ENCODE assay signal across 9 cellular contexts in the genomic region with DNA sequence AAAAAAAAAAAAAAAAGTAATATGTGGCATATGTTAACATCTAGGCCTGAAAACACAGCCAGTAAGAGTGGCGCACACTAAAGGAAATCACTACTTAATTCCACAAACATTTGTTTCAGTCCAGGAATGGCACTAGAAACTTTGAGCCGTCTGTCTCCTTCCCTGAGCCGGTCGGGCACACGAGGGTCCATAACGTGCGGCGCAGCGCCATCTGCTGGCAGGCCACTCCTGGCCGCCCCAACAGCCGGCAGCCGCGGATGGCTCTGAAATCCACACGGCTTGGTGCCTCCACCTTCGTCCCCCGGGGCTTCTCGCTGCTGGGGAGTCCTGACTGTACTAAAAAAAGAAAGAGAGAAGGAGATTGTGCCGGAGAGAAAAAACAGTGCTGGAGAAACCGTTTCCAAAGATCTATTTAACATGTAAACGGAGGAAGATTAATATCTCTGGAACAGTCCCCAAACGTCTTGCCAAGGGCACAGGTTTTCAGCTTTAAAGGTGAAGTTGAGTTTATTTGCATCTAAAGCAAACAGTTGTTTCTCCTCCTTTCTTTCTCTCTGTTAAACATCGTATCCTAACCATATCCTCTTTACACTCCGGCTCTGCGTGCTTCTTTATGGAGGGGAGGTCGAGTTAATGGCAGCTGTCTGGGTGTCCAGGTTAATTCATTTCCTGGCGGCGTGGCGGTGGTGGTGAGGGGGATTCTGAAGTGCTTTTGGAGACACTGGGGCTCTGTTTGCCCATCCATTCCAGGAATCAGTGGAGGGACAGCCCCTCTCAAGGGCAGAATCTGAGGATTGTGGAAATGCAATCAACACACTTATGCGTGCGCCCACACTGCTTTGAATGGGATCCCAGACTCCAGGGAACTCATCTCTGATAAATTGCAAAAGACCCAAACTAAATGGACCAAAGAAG.
DNase-seq lines count a peak whose midpoint lies in the region; ATAC-seq, FAIRE-seq and TF ChIP-seq lines count a peak whose summit lies in the region.
"Had no signal": no experiment of that assay in that cellular context is flagged by ENCODE, and none has a peak within 500 bp of the region (broad histone marks: within the 10 kb centered on the region; RNA-seq: fewer than 3 reads in every experiment).

No MANE protein-coding gene starts in this region.

- H3K27me3 ChIP-seq in H9 (ENCODE audit: insufficient read depth, low read length) (no peaks in the 10 kb centered on the region), K562 (ENCODE audit: control insufficient read depth in 2 of 2, insufficient read depth in 2 of 2, low read length in 2 of 2) (no peaks in the 10 kb centered on the region), iPS-20b (ENCODE audit: insufficient read depth, low read length) (peaks cover 6% of the 10 kb centered on the region; the same call in 1 of the 2 replicates)

- no peak overlapping the region for H2BK12ac ChIP-seq in H9 (ENCODE audit: insufficient read length, low read depth, low read length)

- no peak overlapping the region for H4K5ac ChIP-seq in H9 (ENCODE audit: insufficient read length, low read depth, low read length)

- H3K4me3 Mint-ChIP-seq in H9 = peak overlapping the region; percentile 34 to 56; a peak in 4 of 5 replicates
- H3K4me3 Mint-ChIP-seq: memory B cell had no signal

- peak; percentile 82 for FAIRE-seq in K562 (lab: Jason Lieb, UNC)

- H3K9ac ChIP-seq in H9 (ENCODE audit: extremely low read depth, insufficient read length, low read length) (no peak overlapping the region), K562 (ENCODE audit: insufficient read depth in 1 of 2, low read depth in 2 of 2, low read length in 2 of 2) (no peak overlapping the region), iPS-20b (ENCODE audit: low read depth, low read length) (no peak overlapping the region)

- peaks cover 31% of the 10 kb centered on the region for H3K27me3 Mint-ChIP-seq in H9 (ENCODE audit: low read depth)

- in situ Hi-C loops in K562 (cut with MboI) = no loop called here

- CTCF ChIA-PET in K562 (lab: Yijun Ruan, JAX; ENCODE audit: low intra/inter-chr PET ratio) = interaction anchor here (0.6 kb wide), 1 partner anchor 463 kb away, joined by 3 read pairs; no protein-coding TSS in a partner anchor

- no peak overlapping the region for H2BK5ac ChIP-seq in H9 (ENCODE audit: insufficient read length, low read length)

- H3K56ac ChIP-seq in H9 (ENCODE audit: insufficient read length, low read depth, low read length) = no peak overlapping the region

- H3K4me2 ChIP-seq in H9 (ENCODE audit: insufficient read depth, insufficient read length, low read length) (peak overlapping the region; percentile 26), K562 (ENCODE audit: insufficient read depth, low read length) (no peak overlapping the region)

- no peaks in the 10 kb centered on the region; the same call in 1 of the 2 replicates for H3K4me1 ChIP-seq in H9 (ENCODE audit: insufficient read depth, low read length)
- no peaks in the 10 kb centered on the region for H3K4me1 ChIP-seq in K562 (replicated peaks in 1 of 2; ENCODE audit: control insufficient read depth in 2 of 2, insufficient read depth in 2 of 2, low read length in 2 of 2)
- peaks cover 19% of the 10 kb centered on the region; the same call in 1 of the 2 replicates for H3K4me1 ChIP-seq in iPS-20b (ENCODE audit: insufficient read depth, low read length)

- no peak overlapping the region for H2BK20ac ChIP-seq in H9 (ENCODE audit: low read depth, low read length, poor library complexity, severe bottlenecking)

- no peak for TF ChIP-seq POLR2A in K562 (conservative IDR thresholded peaks at IDR 0.05)

- no peak overlapping the region for H3K14ac ChIP-seq in H9 (ENCODE audit: insufficient read depth, low read length)

- H3K36me3 Mint-ChIP-seq in H9 (ENCODE audit: insufficient read depth in 1 of 3, low read depth in 3 of 3) = no peaks in the 10 kb centered on the region
- H3K36me3 Mint-ChIP-seq: memory B cell had no signal

- H3K36me3 ChIP-seq in K562 (ENCODE audit: control insufficient read depth, insufficient read depth, low read length) (no peaks in the 10 kb centered on the region), iPS-20b (ENCODE audit: insufficient read depth, low read depth, low read length) (no peaks in the 10 kb centered on the region)

- no peak overlapping the region for H4K91ac ChIP-seq in H9 (ENCODE audit: insufficient read length, low read depth, low read length)

- H3T11ph ChIP-seq in H9 (ENCODE audit: low read length) = no peak overlapping the region

- peak; percentile 97 for TF ChIP-seq CTCF in H9 (conservative IDR thresholded peaks at IDR 0.05)
- peak; percentile 93 for TF ChIP-seq CTCF in LNCaP clone FGC (IDR thresholded peaks at IDR 0.05; ENCODE audit: control insufficient read depth, extremely low read depth, insufficient read depth)
- peak; percentile 72 to 81 (median 73) for TF ChIP-seq CTCF in K562 (IDR thresholded peaks at IDR 0.05 in 2 of 3, conservative IDR thresholded peaks at IDR 0.05 in 1 of 3; ENCODE audit: insufficient read depth in 2 of 3, low read depth in 1 of 3, low read length in 3 of 3)

- no peak overlapping the region for H3K4ac ChIP-seq in H9 (ENCODE audit: low read depth, low read length)

- peak; percentile 63 for DNase-seq in NCI-H1436 (lab: John Stamatoyannopoulos, UW)
- DNase-seq in NCI-H1436 treated with DMSO at 0.1 percent for 48 hours (lab: John Stamatoyannopoulos, UW) = no peak
- peak; percentile 78 for DNase-seq in H9
- DNase-seq in LNCaP clone FGC (ENCODE audit: low read depth) = peak; percentile 36
- DNase-seq in SHP77 (lab: John Stamatoyannopoulos, UW) = peak; percentile 56 to 70
- DNase-seq in K562 (ENCODE audit: extremely low read depth in 1 of 4, low spot score in 3 of 4) = peak; percentile 65 to 73 (median 66)
- peak; percentile 71 for DNase-seq in stimulated activated CD4-positive, alpha-beta T cell treated with anti-CD3 and anti-CD28 coated beads, Interleukin-15, amount 100 ng/mL, for 24 hours

- H3K9me3 ChIP-seq in H9 (ENCODE audit: control insufficient read depth, low read depth, low read length) (no peaks in the 10 kb centered on the region), K562 (replicated peaks; ENCODE audit: control insufficient read depth, insufficient read depth, low read depth, low read length) (no peaks in the 10 kb centered on the region), iPS-20b (ENCODE audit: insufficient read depth, low read depth, low read length) (no peaks in the 10 kb centered on the region)

- H2BK15ac ChIP-seq in H9 (ENCODE audit: low read depth, low read length) = no peak overlapping the region

- no peaks in the 10 kb centered on the region for H3K79me1 ChIP-seq in H9 (ENCODE audit: insufficient read depth, low read depth, low read length, poor library complexity, severe bottlenecking)

- H2AK5ac ChIP-seq in H9 (ENCODE audit: insufficient read length, low read length) = no peak overlapping the region

- no peaks in the 10 kb centered on the region for H3K9me1 ChIP-seq in K562 (ENCODE audit: control insufficient read depth, insufficient read depth, low read length)

- TF ChIP-seq RAD21 in K562 (CRISPR knock-in tag; conservative IDR thresholded peaks at IDR 0.05 in 1 of 2, IDR thresholded peaks at IDR 0.05 in 1 of 2) = peak; percentile 53 to 74

- H3K18ac ChIP-seq in H9 (ENCODE audit: insufficient read length, low read depth, low read length) = no peak overlapping the region

- no peak overlapping the region for H3K23ac ChIP-seq in H9 (ENCODE audit: insufficient read length, low read depth, low read length)

- no peak for TF ChIP-seq EP300 in K562 (IDR thresholded peaks at IDR 0.05; ENCODE audit: low read length)

- H4K20me1 ChIP-seq in H9 (ENCODE audit: control insufficient read depth, insufficient read depth, insufficient read length) (no peaks in the 10 kb centered on the region), K562 (replicated peaks; ENCODE audit: control insufficient read depth, insufficient read depth, low read length) (no peaks in the 10 kb centered on the region)

- H3K27ac Mint-ChIP-seq in H9 = peak overlapping the region in 1 of 3 experiments; percentile 28; a peak in 2 of 7 replicates
- H3K27ac Mint-ChIP-seq: memory B cell had no signal

- POLR2A ChIA-PET in K562 (lab: Yijun Ruan, JAX) = no interaction called here

- no peaks in the 10 kb centered on the region; a peak in 1 of 5 replicates for H3K9me3 Mint-ChIP-seq in H9

- no peaks in the 10 kb centered on the region for H3K79me2 ChIP-seq in H9 (ENCODE audit: insufficient read depth, low read length)
- H3K79me2 ChIP-seq in K562 (ENCODE audit: control insufficient read depth, insufficient read depth, low read length) = no peaks in the 10 kb centered on the region

- BruUV-seq in K562 (replicated peaks; lab: Mats Ljungman, UMichigan) = no TSS peak

- no peak overlapping the region for H2AFZ ChIP-seq in H9 (ENCODE audit: low read length)
- no peak overlapping the region for H2AFZ ChIP-seq in K562 (ENCODE audit: low read depth, low read length)

- WGBS in H9 (ENCODE audit: extremely low coverage, insufficient read length, low lambda C conversion rate) = no CpG with 5 or more reads among the region's 30 CpGs
- under 1% methylated on average over 20 of the region's 30 CpGs for WGBS in K562 (ENCODE audit: insufficient coverage, low coverage, missing lambda C conversion rate)

- intact Hi-C loops in K562 (cut with micrococcal nuclease) = loop anchor here (10.0 kb wide), 1 partner anchor 1262 kb away; no protein-coding TSS in a partner anchor

- H3K23me2 ChIP-seq in H9 (ENCODE audit: insufficient read length, low read depth, low read length, poor library complexity, severe bottlenecking) = peaks cover 3% of the 10 kb centered on the region

- H3K4me3 ChIP-seq in LNCaP clone FGC (ENCODE audit: low read depth, low read length) (peak overlapping the region; percentile 26; the same call in 1 of the 2 replicates), K562 (no peak overlapping the region), iPS-20b (ENCODE audit: low read length) (peak overlapping the region; percentile 37; the same call in 1 of the 2 replicates)

- H2BK120ac ChIP-seq in H9 (ENCODE audit: low read depth, low read length, poor library complexity, severe bottlenecking) = no peak overlapping the region

- H3K27ac ChIP-seq in H9 (ENCODE audit: insufficient read length, low read depth, low read length) (no peak overlapping the region), K562 (ENCODE audit: extremely low read depth, low read depth, low read length) (no peak overlapping the region), iPS-20b (ENCODE audit: low read length) (no peak overlapping the region)

- H4K8ac ChIP-seq in H9 (replicated peaks; ENCODE audit: insufficient read length, low read depth, low read length) = no peak overlapping the region

- ATAC-seq in K562 = peak; percentile 99

- peaks cover 48 to 49% of the 10 kb centered on the region in 2 experiments for H3K4me1 Mint-ChIP-seq in H9
- H3K4me1 Mint-ChIP-seq: memory B cell had no signal

TF ChIP-seq in K562, 482 proteins besides CTCF, POLR2A, EP300 and RAD21:
- TF ChIP-seq SMC3 (conservative IDR thresholded peaks at IDR 0.05; ENCODE audit: insufficient read depth, low read depth, low read length) = peak; percentile 72
- no peak for TF ChIP-seq NUFIP1 (IDR thresholded peaks at IDR 0.05; ENCODE audit: partially characterized antibody)
